8 cellular contexts compared by ENCODE assay signal in the genomic region with DNA sequence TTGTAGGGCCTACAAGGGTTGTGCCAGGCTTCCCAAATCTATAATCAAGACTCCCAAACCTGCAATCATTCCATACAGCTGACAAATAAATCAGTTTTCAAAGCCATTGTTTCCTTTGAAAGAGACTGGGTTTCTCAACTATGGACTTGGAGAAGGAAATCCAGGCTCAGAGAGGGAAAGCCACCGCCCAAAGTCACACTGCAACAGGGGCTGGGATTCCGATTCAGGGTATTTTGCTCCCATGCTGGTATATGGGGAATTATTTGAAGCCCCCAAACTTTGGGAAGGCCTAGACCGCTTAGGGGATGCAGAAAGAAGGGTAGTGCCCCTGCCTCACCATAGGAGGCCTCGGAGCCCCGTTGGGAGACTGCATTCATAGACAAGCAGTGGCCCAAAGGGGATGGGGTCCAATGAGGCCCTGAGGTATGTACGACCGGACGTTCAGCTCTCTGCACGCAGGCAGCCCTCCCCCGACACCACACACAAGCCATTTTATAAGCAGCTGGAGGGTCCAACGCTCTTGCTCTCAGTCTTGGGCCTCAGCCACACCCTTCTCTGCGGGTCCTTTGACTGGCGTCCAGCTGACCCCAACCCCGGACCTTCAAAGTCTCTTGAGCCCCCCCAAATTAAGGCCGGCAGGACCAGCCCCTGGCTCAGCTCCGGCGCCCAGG. TPM values are rescaled to one million over a fixed set of nuclear protein-coding genes. Genes with fewer than 3 reads are reported as not detected.
A peak's percentile ranks its signal among the peaks of the same experiment; 100 is the strongest.
DNase-seq lines count a peak whose midpoint lies in the region; ATAC-seq and TF ChIP-seq lines count a peak whose summit lies in the region.

No MANE protein-coding gene starts in this region.

- DNase-seq in A172 (ENCODE audit: low spot score) (peak; percentile 32), RWPE2 (ENCODE audit: low spot score) (no peak), dermis blood vessel endothelial cell (peak; percentile 37), cerebellar nuclear complex (lab: John Stamatoyannopoulos, UW) (no peak), NCI-H510A (lab: John Stamatoyannopoulos, UW) (no peak), ACHN (no peak)

- H3K27me3 ChIP-seq in RWPE2 (ENCODE audit: insufficient read depth, poor library complexity, severe bottlenecking) (no peaks in the 10 kb centered on the region), mucosa of rectum (ENCODE audit: control insufficient read depth in 2 of 2, insufficient read depth in 2 of 2, low read length in 2 of 2) (no peaks in the 10 kb centered on the region)

- H3K27ac ChIP-seq in RWPE2 (ENCODE audit: poor library complexity, severe bottlenecking) (peak overlapping the region; percentile 18), mucosa of rectum (ENCODE audit: low read depth in 2 of 2, low read length in 2 of 2) (peak overlapping the region; percentile 63 to 90)

- H3K4me1 ChIP-seq in RWPE2 (ENCODE audit: insufficient read depth, poor library complexity, severe bottlenecking) (peaks cover 19% of the 10 kb centered on the region), mucosa of rectum (ENCODE audit: control insufficient read depth in 2 of 2, insufficient read depth in 2 of 2, low read length in 2 of 2) (peaks cover 13 to 23% of the 10 kb centered on the region in 2 donors)

- peak; percentile 16 for ATAC-seq in GM18868 (IDR thresholded peaks at IDR 0.05; ENCODE audit: unreplicated experiment)
- ATAC-seq in RWPE2 (ENCODE audit: low read depth): peak; percentile 4; the same call in 1 of the 3 replicates

- no peak for TF ChIP-seq CTCF in RWPE2 (IDR thresholded peaks at IDR 0.05; ENCODE audit: poor library complexity, severe bottlenecking)

- peak overlapping the region; percentile 54 for H3K4me3 ChIP-seq in RWPE2 (ENCODE audit: severe bottlenecking)
- peak overlapping the region; percentile 66 to 83 for H3K4me3 ChIP-seq in mucosa of rectum (ENCODE audit: low read length in 2 of 2)

- H3K9me3 ChIP-seq in RWPE2 (ENCODE audit: severe bottlenecking): no peaks in the 10 kb centered on the region
- H3K9me3 ChIP-seq in mucosa of rectum (ENCODE audit: control insufficient read depth in 2 of 2, low read length in 2 of 2): no peaks in the 10 kb centered on the region

- H3K9ac ChIP-seq in mucosa of rectum (ENCODE audit: low read depth in 1 of 2, low read length in 2 of 2): peak overlapping the region; percentile 56 to 78

- in situ Hi-C loops in ACHN (cut with HindIII; ENCODE audit: low pct_ligation_motif_present, low pct_unique_long_range_greater_than_20kb, low sequenced_read_pairs): no loop called here

- H3K36me3 ChIP-seq in RWPE2 (ENCODE audit: low read depth): no peaks in the 10 kb centered on the region
- no peaks in the 10 kb centered on the region for H3K36me3 ChIP-seq in mucosa of rectum (ENCODE audit: control insufficient read depth in 2 of 2, insufficient read depth in 2 of 2, low read length in 2 of 2)

RNA-seq across cellular contexts. Expression of gene ANXA6, which starts 0.7 kb away (rescaled TPM):
- 424 and 507 TPM in 2 replicates for total RNA-seq in A172 (2014; rRNA removed; shearing (Covaris generic))
- total RNA-seq in dermis blood vessel endothelial cell: 144 and 211 TPM in 2 replicates

Comparison
In these comparisons a context has a peak if more than half of its experiments do, and no peak if none do; other contexts are left out.
1. DNase-seq: peak in A172 (single experiment) and dermis blood vessel endothelial cell (single experiment); none in RWPE2 (single experiment), cerebellar nuclear complex (0 of 2), NCI-H510A (single experiment) and ACHN (single experiment).